8 cellular contexts compared by ENCODE assay signal in the genomic region with DNA sequence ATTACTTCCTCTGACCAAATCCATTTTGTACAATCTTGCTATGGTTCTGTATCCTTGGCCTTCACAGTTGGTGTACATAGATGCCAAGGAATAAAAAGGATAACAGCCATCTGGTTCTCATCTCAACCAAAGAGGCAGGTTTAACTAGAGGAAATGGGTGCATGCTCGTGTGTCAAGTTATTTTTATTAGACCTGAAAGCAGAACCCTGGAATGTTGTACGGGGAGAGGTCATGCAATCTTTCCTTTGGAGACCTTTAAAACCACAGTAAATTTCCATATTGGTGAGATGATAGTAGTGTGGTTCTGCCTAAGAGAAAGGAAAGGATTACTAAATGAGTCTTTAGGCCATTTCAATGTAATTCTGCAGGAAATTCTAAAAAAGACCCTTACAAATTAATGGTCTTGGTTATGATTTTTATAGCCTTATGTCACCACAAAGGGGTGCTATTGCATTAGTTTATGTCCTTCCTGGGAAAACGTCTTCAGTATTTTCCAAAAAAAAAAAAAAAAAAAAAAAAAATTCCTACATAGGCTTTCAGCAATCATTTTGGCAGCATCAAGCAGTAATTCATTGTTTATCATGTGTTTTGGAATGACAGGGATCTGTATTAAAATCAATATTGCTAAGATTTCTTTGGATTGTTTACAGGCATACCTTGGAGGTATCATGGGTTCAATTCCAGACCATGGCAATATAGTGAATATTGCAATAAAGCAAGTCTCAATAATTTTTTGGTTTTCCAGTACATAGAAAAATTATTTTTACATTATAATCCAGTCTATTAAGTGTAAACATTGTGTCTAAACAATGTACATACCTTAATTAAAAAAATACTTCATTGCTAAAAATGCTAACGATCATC.
DNase-seq lines count a peak whose midpoint lies in the region; ATAC-seq, FAIRE-seq and TF ChIP-seq lines count a peak whose summit lies in the region.

No MANE protein-coding gene starts in this region.

- no peak overlapping the region for H3K4me3 ChIP-seq in A673 (ENCODE audit: low read depth, low read length, poor library complexity, severe bottlenecking)
- H3K4me3 ChIP-seq in kidney (ENCODE audit: low read length in 2 of 2) = no peak overlapping the region
- H3K4me3 ChIP-seq in lower leg skin (ENCODE audit: low read depth, poor library complexity, severe bottlenecking) = no peak overlapping the region

- WGBS in lower leg skin, 2 donors = 46 to 47% methylated on average over 4 of the region's 4 CpGs

- no peaks in the 10 kb centered on the region for H3K36me3 ChIP-seq in A673 (ENCODE audit: insufficient read depth, low read length, poor library complexity, severe bottlenecking)
- no peaks in the 10 kb centered on the region for H3K36me3 ChIP-seq in kidney (ENCODE audit: control insufficient read depth in 1 of 2, insufficient read depth in 2 of 2, low read length in 2 of 2)

- TF ChIP-seq CTCF in A673 (conservative IDR thresholded peaks at IDR 0.05; ENCODE audit: low read depth, low read length) = peak; percentile 68
- TF ChIP-seq CTCF in HFFc6 (IDR thresholded peaks at IDR 0.05) = peak; percentile 83
- TF ChIP-seq CTCF in VCaP (conservative IDR thresholded peaks at IDR 0.05) = peak; percentile 66
- peak; percentile 34 for TF ChIP-seq CTCF in kidney (IDR thresholded peaks at IDR 0.05; ENCODE audit: borderline replicate concordance, extremely low read depth, insufficient read depth)
- TF ChIP-seq CTCF in lower leg skin (IDR thresholded peaks at IDR 0.05) = no peak

- H3K9me3 Mint-ChIP-seq in HFFc6 = no peaks in the 10 kb centered on the region

- BruUV-seq in A673 (replicated peaks; lab: Mats Ljungman, UMichigan) = no TSS peak

- H3K27me3 Mint-ChIP-seq in HFFc6 (ENCODE audit: insufficient read depth) = no peaks in the 10 kb centered on the region; the same call in 1 of the 2 replicates

- H3K4me3 Mint-ChIP-seq in HFFc6 = no peak overlapping the region

- H3K27ac ChIP-seq in A673 (ENCODE audit: low read depth, low read length, poor library complexity, severe bottlenecking) (peak overlapping the region; percentile 85), VCaP (no peak overlapping the region), kidney (ENCODE audit: low read depth in 2 of 2, low read length in 2 of 2) (no peak overlapping the region)

- H3K36me3 Mint-ChIP-seq in HFFc6 (ENCODE audit: low read depth) = no peaks in the 10 kb centered on the region

- H3K9me3 ChIP-seq in A673 (ENCODE audit: low read depth, low read length, poor library complexity, severe bottlenecking) = no peaks in the 10 kb centered on the region
- H3K9me3 ChIP-seq in kidney (ENCODE audit: control insufficient read depth in 1 of 2, low read length in 2 of 2) = no peaks in the 10 kb centered on the region

- DNase-seq in A673 (ENCODE audit: low spot score) = peak; percentile 86
- DNase-seq in HFFc6 = peak; percentile 48
- DNase-seq in kidney = no peak
- no peak for DNase-seq in activated CD4-positive, alpha-beta T cell treated with anti-CD3 and anti-CD28 coated beads for 4 hours
- no peak for DNase-seq in lower leg skin (ENCODE audit: low spot score in 2 of 2)
- DNase-seq in HK-2 (ENCODE audit: unreplicated experiment) = no peak

- intact Hi-C loops in A673 (cut with micrococcal nuclease; ENCODE audit: unreplicated experiment) = loop anchor here (1.0 to 10.0 kb wide), 6 partner anchors 124 to 1315 kb away; no protein-coding TSS in a partner anchor
- intact Hi-C loops in kidney (cut with DNase I) = loop anchor here (10.0 kb wide), 1 partner anchor 1144 kb away; no protein-coding TSS in a partner anchor
- intact Hi-C loops in lower leg skin (cut with DNase I; ENCODE audit: low total_unique reads) = loop anchor here (5.0 to 10.0 kb wide), 2 partner anchors 214 to 1312 kb away; no protein-coding TSS in a partner anchor

- H3K4me1 ChIP-seq in A673 (ENCODE audit: insufficient read depth, low read length, poor library complexity, severe bottlenecking) = peaks cover 49% of the 10 kb centered on the region
- no peaks in the 10 kb centered on the region for H3K4me1 ChIP-seq in kidney (ENCODE audit: control insufficient read depth in 1 of 2, insufficient read depth in 1 of 2, low read depth in 1 of 2, low read length in 2 of 2)

- TF ChIP-seq POLR2A in lower leg skin (IDR thresholded peaks at IDR 0.05) = no peak

- H3K4me1 Mint-ChIP-seq in HFFc6 (ENCODE audit: low read depth) = peaks cover 54% of the 10 kb centered on the region

- POLR2A ChIA-PET in A673 (lab: Charles Lee; ENCODE audit: low non-redundant PET) = no interaction called here

- no peak overlapping the region for H3K27ac Mint-ChIP-seq in HFFc6

- CTCF ChIA-PET in A673 (lab: Charles Lee) = interaction anchor here (0.5 to 1.1 kb wide), 2 partner anchors 125 to 1132 kb away, joined by 3 to 4 read pairs; no protein-coding TSS in a partner anchor

- H3K9ac ChIP-seq in kidney (ENCODE audit: low read length in 2 of 2) = no peak overlapping the region

- H3K27me3 ChIP-seq in A673 (replicated peaks; ENCODE audit: insufficient read depth, low read depth, low read length, poor library complexity) = no peaks in the 10 kb centered on the region

- no peak for FAIRE-seq in kidney (lab: Jason Lieb, UNC)

- no peak for ATAC-seq in GM19023 (IDR thresholded peaks at IDR 0.05; ENCODE audit: unreplicated experiment)

Comparison
In these comparisons a context has a peak if more than half of its experiments do, and no peak if none do; other contexts are left out.
1. DNase-seq: peak in A673 (single experiment) and HFFc6 (single experiment); none in kidney (single experiment), activated CD4-positive, alpha-beta T cell treated with anti-CD3 and anti-CD28 coated beads for 4 hours (0 of 2), lower leg skin (0 of 2) and HK-2 (single experiment).
2. CTCF ChIP-seq: peak in A673 (single experiment), HFFc6 (single experiment), VCaP (single experiment) and kidney (single experiment); none in lower leg skin (0 of 3).